Comparison of ENCODE assay signal across 1 cellular context in genomic region chr2:96869824-96870630, GRCh38.
TF ChIP-seq lines count a peak whose summit lies in the region.

Gene SEMA4C, minus strand, starts transcription at chr2:96870080. Its CDS starts 2,194 bp downstream, at chr2:96867886.

TF ChIP-seq in GM12878, 131 proteins besides CTCF, POLR2A, EP300 and RAD21 (continues in another document):
- TF ChIP-seq NR2F1 (conservative IDR thresholded peaks at IDR 0.05) (peak; percentile 84), IKZF1 (conservative IDR thresholded peaks at IDR 0.05) (peak; percentile 66; the same call in 1 of the 2 replicates), SUZ12 (IDR thresholded peaks at IDR 0.05; ENCODE audit: unreplicated experiment) (no peak), TCF3 (IDR thresholded peaks at IDR 0.05; ENCODE audit: borderline replicate concordance, insufficient read depth, low read depth, low read length) (no peak), POLR2AphosphoS2 (IDR thresholded peaks at IDR 0.05; ENCODE audit: low read depth, low read length) (no peak), RB1 (IDR thresholded peaks at IDR 0.05; ENCODE audit: borderline replicate concordance) (peak; percentile 52; the same call in 1 of the 2 replicates), CREB1 (IDR thresholded peaks at IDR 0.05; ENCODE audit: low read depth) (peak; percentile 86), SMARCA5 (IDR thresholded peaks at IDR 0.05) (0 out of 2 replicates have a peak, but pooled peaks have one; percentile 62), BHLHE40 (IDR thresholded peaks at IDR 0.05; ENCODE audit: borderline replicate concordance in 1 of 2, low read depth in 2 of 2, low read length in 1 of 2) (peak in 1 of 2 experiments; percentile 49; a peak in 1 of 4 replicates), NBN (IDR thresholded peaks at IDR 0.05) (no peak), RAD51 (IDR thresholded peaks at IDR 0.05) (no peak), EED (IDR thresholded peaks at IDR 0.05; ENCODE audit: low read depth) (no peak), NKRF (conservative IDR thresholded peaks at IDR 0.05) (0 out of 2 replicates have a peak, but pooled peaks have one; percentile 49), ETV6 (conservative IDR thresholded peaks at IDR 0.05 in 1 of 2, IDR thresholded peaks at IDR 0.05 in 1 of 2; ENCODE audit: borderline replicate concordance in 1 of 2, low read depth in 1 of 2) (no peak), RCOR1 (conservative IDR thresholded peaks at IDR 0.05; ENCODE audit: low read depth, low read length) (no peak), JUNB (IDR thresholded peaks at IDR 0.05) (no peak), YBX1 (IDR thresholded peaks at IDR 0.05) (no peak), SMAD5 (IDR thresholded peaks at IDR 0.05; ENCODE audit: low read depth) (no peak), HDAC6 (IDR thresholded peaks at IDR 0.05; ENCODE audit: unreplicated experiment) (peak; percentile 55), CUX1 (IDR thresholded peaks at IDR 0.05; ENCODE audit: insufficient replicate concordance, low read depth, low read length) (no peak), TAF1 (IDR thresholded peaks at IDR 0.05; ENCODE audit: borderline replicate concordance, low read depth, low read length) (peak; percentile 17; the same call in 1 of the 2 replicates), MEF2B (IDR thresholded peaks at IDR 0.05; ENCODE audit: partially characterized antibody, poor library complexity, severe bottlenecking) (peak; percentile 54), CBFB (IDR thresholded peaks at IDR 0.05; ENCODE audit: low read depth) (no peak), ZBED1 (IDR thresholded peaks at IDR 0.05; ENCODE audit: borderline replicate concordance) (no peak), MYC (IDR thresholded peaks at IDR 0.05; ENCODE audit: insufficient read depth, insufficient read length, insufficient replicate concordance, low read length, severe bottlenecking) (no peak), BACH1 (IDR thresholded peaks at IDR 0.05; ENCODE audit: borderline replicate concordance) (peak; percentile 59; the same call in 1 of the 2 replicates), ZZZ3 (IDR thresholded peaks at IDR 0.05; ENCODE audit: control insufficient read depth, insufficient read length, low read depth) (no peak), EGR1 (IDR thresholded peaks at IDR 0.05; ENCODE audit: borderline replicate concordance in 1 of 2, low read depth in 2 of 2, low read length in 2 of 2) (peak in 1 of 2 experiments; percentile 67; a peak in 1 of 3 replicates), ATF7 (IDR thresholded peaks at IDR 0.05; ENCODE audit: low read depth) (no peak)
- TF ChIP-seq, protein P1, sequence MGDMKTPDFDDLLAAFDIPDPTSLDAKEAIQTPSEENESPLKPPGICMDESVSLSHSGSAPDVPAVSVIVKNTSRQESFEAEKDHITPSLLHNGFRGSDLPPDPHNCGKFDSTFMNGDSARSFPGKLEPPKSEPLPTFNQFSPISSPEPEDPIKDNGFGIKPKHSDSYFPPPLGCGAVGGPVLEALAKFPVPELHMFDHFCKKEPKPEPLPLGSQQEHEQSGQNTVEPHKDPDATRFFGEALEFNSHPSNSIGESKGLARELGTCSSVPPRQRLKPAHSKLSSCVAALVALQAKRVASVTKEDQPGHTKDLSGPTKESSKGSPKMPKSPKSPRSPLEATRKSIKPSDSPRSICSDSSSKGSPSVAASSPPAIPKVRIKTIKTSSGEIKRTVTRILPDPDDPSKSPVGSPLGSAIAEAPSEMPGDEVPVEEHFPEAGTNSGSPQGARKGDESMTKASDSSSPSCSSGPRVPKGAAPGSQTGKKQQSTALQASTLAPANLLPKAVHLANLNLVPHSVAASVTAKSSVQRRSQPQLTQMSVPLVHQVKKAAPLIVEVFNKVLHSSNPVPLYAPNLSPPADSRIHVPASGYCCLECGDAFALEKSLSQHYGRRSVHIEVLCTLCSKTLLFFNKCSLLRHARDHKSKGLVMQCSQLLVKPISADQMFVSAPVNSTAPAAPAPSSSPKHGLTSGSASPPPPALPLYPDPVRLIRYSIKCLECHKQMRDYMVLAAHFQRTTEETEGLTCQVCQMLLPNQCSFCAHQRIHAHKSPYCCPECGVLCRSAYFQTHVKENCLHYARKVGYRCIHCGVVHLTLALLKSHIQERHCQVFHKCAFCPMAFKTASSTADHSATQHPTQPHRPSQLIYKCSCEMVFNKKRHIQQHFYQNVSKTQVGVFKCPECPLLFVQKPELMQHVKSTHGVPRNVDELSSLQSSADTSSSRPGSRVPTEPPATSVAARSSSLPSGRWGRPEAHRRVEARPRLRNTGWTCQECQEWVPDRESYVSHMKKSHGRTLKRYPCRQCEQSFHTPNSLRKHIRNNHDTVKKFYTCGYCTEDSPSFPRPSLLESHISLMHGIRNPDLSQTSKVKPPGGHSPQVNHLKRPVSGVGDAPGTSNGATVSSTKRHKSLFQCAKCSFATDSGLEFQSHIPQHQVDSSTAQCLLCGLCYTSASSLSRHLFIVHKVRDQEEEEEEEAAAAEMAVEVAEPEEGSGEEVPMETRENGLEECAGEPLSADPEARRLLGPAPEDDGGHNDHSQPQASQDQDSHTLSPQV (IDR thresholded peaks at IDR 0.05), result peak; percentile 53; the same call in 1 of the 2 replicates
- TF ChIP-seq, protein P2, sequence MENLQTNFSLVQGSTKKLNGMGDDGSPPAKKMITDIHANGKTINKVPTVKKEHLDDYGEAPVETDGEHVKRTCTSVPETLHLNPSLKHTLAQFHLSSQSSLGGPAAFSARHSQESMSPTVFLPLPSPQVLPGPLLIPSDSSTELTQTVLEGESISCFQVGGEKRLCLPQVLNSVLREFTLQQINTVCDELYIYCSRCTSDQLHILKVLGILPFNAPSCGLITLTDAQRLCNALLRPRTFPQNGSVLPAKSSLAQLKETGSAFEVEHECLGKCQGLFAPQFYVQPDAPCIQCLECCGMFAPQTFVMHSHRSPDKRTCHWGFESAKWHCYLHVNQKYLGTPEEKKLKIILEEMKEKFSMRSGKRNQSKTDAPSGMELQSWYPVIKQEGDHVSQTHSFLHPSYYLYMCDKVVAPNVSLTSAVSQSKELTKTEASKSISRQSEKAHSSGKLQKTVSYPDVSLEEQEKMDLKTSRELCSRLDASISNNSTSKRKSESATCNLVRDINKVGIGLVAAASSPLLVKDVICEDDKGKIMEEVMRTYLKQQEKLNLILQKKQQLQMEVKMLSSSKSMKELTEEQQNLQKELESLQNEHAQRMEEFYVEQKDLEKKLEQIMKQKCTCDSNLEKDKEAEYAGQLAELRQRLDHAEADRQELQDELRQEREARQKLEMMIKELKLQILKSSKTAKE (IDR thresholded peaks at IDR 0.05; ENCODE audit: low read depth, poor library complexity, severe bottlenecking), result no peak
- TF ChIP-seq, protein P3, sequence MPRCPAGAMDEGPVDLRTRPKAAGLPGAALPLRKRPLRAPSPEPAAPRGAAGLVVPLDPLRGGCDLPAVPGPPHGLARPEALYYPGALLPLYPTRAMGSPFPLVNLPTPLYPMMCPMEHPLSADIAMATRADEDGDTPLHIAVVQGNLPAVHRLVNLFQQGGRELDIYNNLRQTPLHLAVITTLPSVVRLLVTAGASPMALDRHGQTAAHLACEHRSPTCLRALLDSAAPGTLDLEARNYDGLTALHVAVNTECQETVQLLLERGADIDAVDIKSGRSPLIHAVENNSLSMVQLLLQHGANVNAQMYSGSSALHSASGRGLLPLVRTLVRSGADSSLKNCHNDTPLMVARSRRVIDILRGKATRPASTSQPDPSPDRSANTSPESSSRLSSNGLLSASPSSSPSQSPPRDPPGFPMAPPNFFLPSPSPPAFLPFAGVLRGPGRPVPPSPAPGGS (IDR thresholded peaks at IDR 0.05; ENCODE audit: borderline replicate concordance, insufficient read depth, low read depth, low read length, poor library complexity, severe bottlenecking), result no peak
- TF ChIP-seq, protein P4, sequence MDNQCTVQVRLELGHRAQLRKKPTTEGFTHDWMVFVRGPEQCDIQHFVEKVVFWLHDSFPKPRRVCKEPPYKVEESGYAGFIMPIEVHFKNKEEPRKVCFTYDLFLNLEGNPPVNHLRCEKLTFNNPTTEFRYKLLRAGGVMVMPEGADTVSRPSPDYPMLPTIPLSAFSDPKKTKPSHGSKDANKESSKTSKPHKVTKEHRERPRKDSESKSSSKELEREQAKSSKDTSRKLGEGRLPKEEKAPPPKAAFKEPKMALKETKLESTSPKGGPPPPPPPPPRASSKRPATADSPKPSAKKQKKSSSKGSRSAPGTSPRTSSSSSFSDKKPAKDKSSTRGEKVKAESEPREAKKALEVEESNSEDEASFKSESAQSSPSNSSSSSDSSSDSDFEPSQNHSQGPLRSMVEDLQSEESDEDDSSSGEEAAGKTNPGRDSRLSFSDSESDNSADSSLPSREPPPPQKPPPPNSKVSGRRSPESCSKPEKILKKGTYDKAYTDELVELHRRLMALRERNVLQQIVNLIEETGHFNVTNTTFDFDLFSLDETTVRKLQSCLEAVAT (IDR thresholded peaks at IDR 0.05), result peak; percentile 56; the same call in 1 of the 2 replicates
- TF ChIP-seq, protein P5, sequence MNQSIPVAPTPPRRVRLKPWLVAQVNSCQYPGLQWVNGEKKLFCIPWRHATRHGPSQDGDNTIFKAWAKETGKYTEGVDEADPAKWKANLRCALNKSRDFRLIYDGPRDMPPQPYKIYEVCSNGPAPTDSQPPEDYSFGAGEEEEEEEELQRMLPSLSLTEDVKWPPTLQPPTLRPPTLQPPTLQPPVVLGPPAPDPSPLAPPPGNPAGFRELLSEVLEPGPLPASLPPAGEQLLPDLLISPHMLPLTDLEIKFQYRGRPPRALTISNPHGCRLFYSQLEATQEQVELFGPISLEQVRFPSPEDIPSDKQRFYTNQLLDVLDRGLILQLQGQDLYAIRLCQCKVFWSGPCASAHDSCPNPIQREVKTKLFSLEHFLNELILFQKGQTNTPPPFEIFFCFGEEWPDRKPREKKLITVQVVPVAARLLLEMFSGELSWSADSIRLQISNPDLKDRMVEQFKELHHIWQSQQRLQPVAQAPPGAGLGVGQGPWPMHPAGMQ (IDR thresholded peaks at IDR 0.05; ENCODE audit: borderline replicate concordance), result no peak
- TF ChIP-seq, protein P6, sequence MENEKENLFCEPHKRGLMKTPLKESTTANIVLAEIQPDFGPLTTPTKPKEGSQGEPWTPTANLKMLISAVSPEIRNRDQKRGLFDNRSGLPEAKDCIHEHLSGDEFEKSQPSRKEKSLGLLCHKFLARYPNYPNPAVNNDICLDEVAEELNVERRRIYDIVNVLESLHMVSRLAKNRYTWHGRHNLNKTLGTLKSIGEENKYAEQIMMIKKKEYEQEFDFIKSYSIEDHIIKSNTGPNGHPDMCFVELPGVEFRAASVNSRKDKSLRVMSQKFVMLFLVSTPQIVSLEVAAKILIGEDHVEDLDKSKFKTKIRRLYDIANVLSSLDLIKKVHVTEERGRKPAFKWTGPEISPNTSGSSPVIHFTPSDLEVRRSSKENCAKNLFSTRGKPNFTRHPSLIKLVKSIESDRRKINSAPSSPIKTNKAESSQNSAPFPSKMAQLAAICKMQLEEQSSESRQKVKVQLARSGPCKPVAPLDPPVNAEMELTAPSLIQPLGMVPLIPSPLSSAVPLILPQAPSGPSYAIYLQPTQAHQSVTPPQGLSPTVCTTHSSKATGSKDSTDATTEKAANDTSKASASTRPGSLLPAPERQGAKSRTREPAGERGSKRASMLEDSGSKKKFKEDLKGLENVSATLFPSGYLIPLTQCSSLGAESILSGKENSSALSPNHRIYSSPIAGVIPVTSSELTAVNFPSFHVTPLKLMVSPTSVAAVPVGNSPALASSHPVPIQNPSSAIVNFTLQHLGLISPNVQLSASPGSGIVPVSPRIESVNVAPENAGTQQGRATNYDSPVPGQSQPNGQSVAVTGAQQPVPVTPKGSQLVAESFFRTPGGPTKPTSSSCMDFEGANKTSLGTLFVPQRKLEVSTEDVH (IDR thresholded peaks at IDR 0.05; ENCODE audit: low read depth, partially characterized antibody), result no peak
